In the genomic region with DNA sequence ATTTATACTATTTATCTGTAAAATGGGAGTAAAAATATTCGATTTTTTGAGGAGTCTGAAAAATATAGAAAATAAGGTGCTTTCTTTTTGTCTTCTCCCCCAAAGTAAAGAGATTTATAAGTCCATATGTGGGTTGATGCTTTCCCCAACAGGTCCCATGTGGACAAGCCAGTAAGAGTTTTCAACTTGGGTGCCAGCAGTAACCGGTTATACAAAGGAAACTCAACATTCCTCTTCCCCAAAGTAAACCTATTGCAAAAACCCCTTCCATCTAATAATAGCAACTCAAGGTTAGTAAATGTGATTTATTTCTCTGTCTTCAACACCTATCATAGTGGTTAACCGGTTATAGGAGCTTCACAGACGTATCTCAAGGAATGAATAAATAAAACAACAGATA, we compare ENCODE assay signal across 3 cellular contexts.
"Had no signal": no experiment of that assay in that cellular context is flagged by ENCODE, and none has a peak within 500 bp of the region (broad histone marks: within the 10 kb centered on the region; RNA-seq: fewer than 3 reads in every experiment).

No MANE protein-coding gene starts in this region.

- ATAC-seq: GM12878 had no signal

- DNase-seq: GDM1, GF-D8 had no signal

- H3K4me3 ChIP-seq: GM12878 had no signal
